Comparison of ENCODE assay signal across 1 cellular context in genomic region chr1:180230416-180230790, GRCh38.
TF ChIP-seq lines count a peak whose summit lies in the region.

No MANE protein-coding gene starts in this region.

TF ChIP-seq in HepG2, 621 proteins besides CTCF, POLR2A, EP300 and RAD21 (continued from another document):
- no peak; the same call in 1 of the 2 replicates for TF ChIP-seq ZNF800 (CRISPR knock-in tag; IDR thresholded peaks at IDR 0.05)
- no peak for TF ChIP-seq ZNF7 (CRISPR knock-in tag; IDR thresholded peaks at IDR 0.05)
- no peak for TF ChIP-seq ZMYM4 (CRISPR knock-in tag; IDR thresholded peaks at IDR 0.05)
- no peak for TF ChIP-seq SKI (IDR thresholded peaks at IDR 0.05; ENCODE audit: partially characterized antibody)
- TF ChIP-seq ZNF550 (CRISPR knock-in tag; IDR thresholded peaks at IDR 0.05; ENCODE audit: borderline replicate concordance), result no peak
- no peak for TF ChIP-seq ZNF207 (IDR thresholded peaks at IDR 0.05; ENCODE audit: borderline replicate concordance)
- no peak for TF ChIP-seq AHR (CRISPR knock-in tag; IDR thresholded peaks at IDR 0.05)
- TF ChIP-seq MTF2 (CRISPR knock-in tag; IDR thresholded peaks at IDR 0.05; ENCODE audit: borderline replicate concordance), result no peak
- TF ChIP-seq RAD51 (IDR thresholded peaks at IDR 0.05; ENCODE audit: borderline replicate concordance), result no peak
- TF ChIP-seq SNAPC2 (CRISPR knock-in tag; IDR thresholded peaks at IDR 0.05), result no peak
- no peak for TF ChIP-seq NONO (IDR thresholded peaks at IDR 0.05)
- no peak for TF ChIP-seq NONO (CRISPR knock-in tag; conservative IDR thresholded peaks at IDR 0.05)
